13 cellular contexts compared by ENCODE assay signal in the genomic region with DNA sequence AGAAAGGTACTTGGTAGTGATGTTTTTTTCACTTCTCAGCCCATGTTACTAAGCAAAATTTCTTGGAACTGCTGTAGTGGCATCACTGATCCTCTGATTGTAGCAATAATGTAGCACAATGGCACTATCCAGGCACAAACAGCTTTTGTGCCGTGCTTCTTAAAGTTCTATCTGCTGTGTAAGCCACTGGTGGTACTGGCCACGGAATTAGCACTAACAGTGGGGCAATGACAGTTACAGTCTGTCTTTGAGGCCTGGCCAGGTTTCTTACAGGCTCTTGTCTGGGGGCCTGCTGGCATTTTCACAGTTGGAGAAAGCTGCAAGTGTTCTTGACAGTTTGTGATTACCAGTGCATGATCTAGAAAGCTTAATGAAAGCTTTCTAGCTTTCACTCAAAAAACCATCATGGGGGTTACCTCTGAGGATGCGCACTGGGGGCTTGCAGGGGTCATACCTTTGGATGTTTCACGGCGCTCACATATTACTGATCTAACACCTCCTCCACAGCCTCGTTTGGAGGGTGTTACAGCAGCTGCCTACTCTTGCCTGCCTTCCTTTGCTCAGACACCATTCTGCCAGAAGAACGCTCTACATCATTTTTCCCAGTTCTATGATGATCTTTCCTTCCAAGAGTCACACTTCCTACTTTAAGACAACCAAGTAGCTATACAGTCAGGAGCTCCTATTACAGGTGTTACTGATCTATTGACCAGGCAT. TPM values are rescaled to one million over a fixed set of nuclear protein-coding genes. Genes with fewer than 3 reads are reported as not detected.
DNase-seq lines count a peak whose midpoint lies in the region; ATAC-seq and TF ChIP-seq lines count a peak whose summit lies in the region.
"Had no signal": no experiment of that assay in that cellular context is flagged by ENCODE, and none has a peak within 500 bp of the region (broad histone marks: within the 10 kb centered on the region; RNA-seq: fewer than 3 reads in every experiment).

No MANE protein-coding gene starts in this region.

- in situ Hi-C loops in G401 (cut with HindIII; ENCODE audit: low sequenced_read_pairs): no loop called here

- no peaks in the 10 kb centered on the region for H3K9me3 Mint-ChIP-seq in CD4-positive, alpha-beta T cell
- H3K9me3 Mint-ChIP-seq in activated naive CD8-positive, alpha-beta T cell treated with anti-CD3 and anti-CD28 coated beads for 36 hours: no peaks in the 10 kb centered on the region

- no peaks in the 10 kb centered on the region for H3K9me3 ChIP-seq in CD4-positive, alpha-beta T cell (ENCODE audit: control insufficient read depth, low read length)
- H3K9me3 ChIP-seq in KOPT-K1 (ENCODE audit: insufficient read depth, low read length, poor library complexity, severe bottlenecking): no peaks in the 10 kb centered on the region
- H3K9me3 ChIP-seq in neural cell (ENCODE audit: low read length): no peaks in the 10 kb centered on the region
- no peaks in the 10 kb centered on the region for H3K9me3 ChIP-seq in upper lobe of right lung

- H3K9ac ChIP-seq in neural cell (ENCODE audit: low read length): peak overlapping the region; percentile 11

- no peaks in the 10 kb centered on the region for H3K9me2 ChIP-seq in neural cell (ENCODE audit: insufficient read depth, low read length)

- peak overlapping the region; percentile 2 for H3K4me3 Mint-ChIP-seq in CD4-positive, alpha-beta T cell
- H3K4me3 Mint-ChIP-seq in activated naive CD8-positive, alpha-beta T cell treated with anti-CD3 and anti-CD28 coated beads for 36 hours: no peak overlapping the region

- H3K36me3 Mint-ChIP-seq in CD4-positive, alpha-beta T cell (ENCODE audit: low read depth): peaks cover 100% of the 10 kb centered on the region
- peaks cover 54% of the 10 kb centered on the region for H3K36me3 Mint-ChIP-seq in activated naive CD8-positive, alpha-beta T cell treated with anti-CD3 and anti-CD28 coated beads for 36 hours

- CTCF ChIA-PET in CD4-positive, alpha-beta T cell (lab: Charles Lee): interaction anchor here (0.6 to 6.7 kb wide), 13 partner anchors 12 to 214 kb away, joined by 3 to 95 read pairs (median 18); a partner anchor contains a TSS

- no peaks in the 10 kb centered on the region for H3F3A ChIP-seq in neural cell (ENCODE audit: insufficient read depth, low read length, poor library complexity, severe bottlenecking)

- peaks cover 13% of the 10 kb centered on the region for H3K4me1 ChIP-seq in upper lobe of right lung

- no peak for ATAC-seq in CD4-positive, alpha-beta T cell (ENCODE audit: poor library complexity)
- ATAC-seq in upper lobe of right lung: no peak
- ATAC-seq in HG03196 (IDR thresholded peaks at IDR 0.05; ENCODE audit: unreplicated experiment): no peak

- intact Hi-C loops in CD4-positive, alpha-beta T cell (cut with DNase I, micrococcal nuclease): loop anchor here (1.0 to 2.0 kb wide), 5 partner anchors 53 to 214 kb away; a partner anchor contains a TSS
- intact Hi-C loops in upper lobe of right lung (cut with DNase I): loop anchor here (10.0 kb wide), 1 partner anchor 138 kb away; no protein-coding TSS in a partner anchor

- H3K36me3 ChIP-seq in KOPT-K1 (ENCODE audit: insufficient read depth, low read length) (peaks cover 82% of the 10 kb centered on the region), neural cell (ENCODE audit: insufficient read depth, low read length) (peaks cover 12% of the 10 kb centered on the region), upper lobe of right lung (peaks cover 5% of the 10 kb centered on the region)

- no peaks in the 10 kb centered on the region for H3K27me3 ChIP-seq in CD4-positive, alpha-beta T cell (ENCODE audit: control insufficient read depth, insufficient read depth, low read length)
- H3K27me3 ChIP-seq in neural cell (ENCODE audit: insufficient read depth, low read depth, low read length) (no peaks in the 10 kb centered on the region), upper lobe of right lung (no peaks in the 10 kb centered on the region)
- H3K27me3 ChIP-seq: hepatocyte had no signal

- POLR2A ChIA-PET in CD4-positive, alpha-beta T cell (lab: Charles Lee): interaction anchor here (0.6 to 6.1 kb wide), 23 partner anchors 9 to 191 kb away, joined by 3 to 74 read pairs (median 4); a partner anchor contains a TSS

- H4K20me1 ChIP-seq in neural cell (ENCODE audit: insufficient read depth): no peaks in the 10 kb centered on the region

- H3K27me3 Mint-ChIP-seq in CD4-positive, alpha-beta T cell: no peaks in the 10 kb centered on the region
- H3K27me3 Mint-ChIP-seq in activated naive CD8-positive, alpha-beta T cell treated with anti-CD3 and anti-CD28 coated beads for 36 hours: no peaks in the 10 kb centered on the region

- DNase-seq in CD4-positive, alpha-beta T cell: no peak
- DNase-seq in activated naive CD8-positive, alpha-beta T cell treated with anti-CD3 and anti-CD28 coated beads for 36 hours: no peak
- DNase-seq in G401 (ENCODE audit: low spot score) (no peak), upper lobe of right lung (no peak)
- DNase-seq: COR-L47, H7, NCI-H1694 treated with DMSO at 0.1 percent for 48 hours had no signal

- H3K27ac ChIP-seq in CD4-positive, alpha-beta T cell (ENCODE audit: low read depth, low read length): peak overlapping the region; percentile 78
- H3K27ac ChIP-seq in KOPT-K1 (ENCODE audit: low read depth, low read length, poor library complexity, severe bottlenecking) (peak overlapping the region; percentile 7), neural cell (ENCODE audit: low read length) (peak overlapping the region; percentile 43), upper lobe of right lung (no peak overlapping the region)
- H3K27ac ChIP-seq: epithelial cell of prostate, hepatocyte had no signal

- H3K27ac Mint-ChIP-seq in CD4-positive, alpha-beta T cell: peak overlapping the region; percentile 93
- peak overlapping the region; percentile 89 for H3K27ac Mint-ChIP-seq in activated naive CD8-positive, alpha-beta T cell treated with anti-CD3 and anti-CD28 coated beads for 36 hours

- no peak for TF ChIP-seq EP300 in neural cell (conservative IDR thresholded peaks at IDR 0.05; ENCODE audit: poor library complexity, severe bottlenecking)

- H2AFZ ChIP-seq in neural cell (ENCODE audit: low read depth, low read length): no peak overlapping the region
- H2AFZ ChIP-seq: hepatocyte had no signal

- no peak overlapping the region for H3K4me2 ChIP-seq in neural cell (ENCODE audit: low read length)
- H3K4me2 ChIP-seq: hepatocyte had no signal

- no peak for TF ChIP-seq CTCF in CD4-positive, alpha-beta T cell (IDR thresholded peaks at IDR 0.05)
- TF ChIP-seq CTCF in neural cell (IDR thresholded peaks at IDR 0.05; ENCODE audit: poor library complexity, severe bottlenecking) (no peak), upper lobe of right lung (IDR thresholded peaks at IDR 0.05) (no peak)

- peaks cover 77% of the 10 kb centered on the region for H3K4me1 Mint-ChIP-seq in CD4-positive, alpha-beta T cell (ENCODE audit: low read depth)
- H3K4me1 Mint-ChIP-seq in activated naive CD8-positive, alpha-beta T cell treated with anti-CD3 and anti-CD28 coated beads for 36 hours: peaks cover 69% of the 10 kb centered on the region

- no peak for TF ChIP-seq RAD21 in neural cell (conservative IDR thresholded peaks at IDR 0.05)

- H3K4me3 ChIP-seq in neural cell (ENCODE audit: low read length) (no peak overlapping the region), upper lobe of right lung (no peak overlapping the region)
- H3K4me3 ChIP-seq: hepatocyte had no signal

- no peaks in the 10 kb centered on the region for H3K79me2 ChIP-seq in neural cell (replicated peaks; ENCODE audit: insufficient read depth, low read length)
- H3K79me2 ChIP-seq: hepatocyte had no signal

TF ChIP-seq in neural cell, 6 proteins besides CTCF, POLR2A, EP300 and RAD21:
- TF ChIP-seq, protein P1, sequence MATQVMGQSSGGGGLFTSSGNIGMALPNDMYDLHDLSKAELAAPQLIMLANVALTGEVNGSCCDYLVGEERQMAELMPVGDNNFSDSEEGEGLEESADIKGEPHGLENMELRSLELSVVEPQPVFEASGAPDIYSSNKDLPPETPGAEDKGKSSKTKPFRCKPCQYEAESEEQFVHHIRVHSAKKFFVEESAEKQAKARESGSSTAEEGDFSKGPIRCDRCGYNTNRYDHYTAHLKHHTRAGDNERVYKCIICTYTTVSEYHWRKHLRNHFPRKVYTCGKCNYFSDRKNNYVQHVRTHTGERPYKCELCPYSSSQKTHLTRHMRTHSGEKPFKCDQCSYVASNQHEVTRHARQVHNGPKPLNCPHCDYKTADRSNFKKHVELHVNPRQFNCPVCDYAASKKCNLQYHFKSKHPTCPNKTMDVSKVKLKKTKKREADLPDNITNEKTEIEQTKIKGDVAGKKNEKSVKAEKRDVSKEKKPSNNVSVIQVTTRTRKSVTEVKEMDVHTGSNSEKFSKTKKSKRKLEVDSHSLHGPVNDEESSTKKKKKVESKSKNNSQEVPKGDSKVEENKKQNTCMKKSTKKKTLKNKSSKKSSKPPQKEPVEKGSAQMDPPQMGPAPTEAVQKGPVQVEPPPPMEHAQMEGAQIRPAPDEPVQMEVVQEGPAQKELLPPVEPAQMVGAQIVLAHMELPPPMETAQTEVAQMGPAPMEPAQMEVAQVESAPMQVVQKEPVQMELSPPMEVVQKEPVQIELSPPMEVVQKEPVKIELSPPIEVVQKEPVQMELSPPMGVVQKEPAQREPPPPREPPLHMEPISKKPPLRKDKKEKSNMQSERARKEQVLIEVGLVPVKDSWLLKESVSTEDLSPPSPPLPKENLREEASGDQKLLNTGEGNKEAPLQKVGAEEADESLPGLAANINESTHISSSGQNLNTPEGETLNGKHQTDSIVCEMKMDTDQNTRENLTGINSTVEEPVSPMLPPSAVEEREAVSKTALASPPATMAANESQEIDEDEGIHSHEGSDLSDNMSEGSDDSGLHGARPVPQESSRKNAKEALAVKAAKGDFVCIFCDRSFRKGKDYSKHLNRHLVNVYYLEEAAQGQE (IDR thresholded peaks at IDR 0.05; ENCODE audit: borderline replicate concordance): no peak
- no peak for TF ChIP-seq MXI1 (conservative IDR thresholded peaks at IDR 0.05; ENCODE audit: poor library complexity, severe bottlenecking)
- TF ChIP-seq TAF1 (IDR thresholded peaks at IDR 0.05; ENCODE audit: low read depth): no peak
- no peak for TF ChIP-seq SMC3 (conservative IDR thresholded peaks at IDR 0.05; ENCODE audit: poor library complexity)
- no peak for TF ChIP-seq POLR2AphosphoS5 (IDR thresholded peaks at IDR 0.05)
- TF ChIP-seq EZH2 (IDR thresholded peaks at IDR 0.05; ENCODE audit: borderline replicate concordance, insufficient read depth, low read length, poor library complexity, severe bottlenecking): no peak

RNA-seq across cellular contexts. Expression of a gene that starts 58.4 kb away (rescaled TPM):
- total RNA-seq in CD4-positive, alpha-beta T cell: not detected
- total RNA-seq in activated naive CD8-positive, alpha-beta T cell treated with anti-CD3 and anti-CD28 coated beads for 36 hours: not detected
- polyA plus RNA-seq in neural cell: 0.73 TPM in 1 of 2 replicates, not detected in the other
- 0.93 TPM in 1 of 2 replicates, not detected in the other for polyA minus RNA-seq in neural cell
- total RNA-seq in G401 (2014; rRNA removed; shearing (Covaris generic)): not detected in 2 replicates
- total RNA-seq in upper lobe of right lung: not detected
- total RNA-seq: H7, hepatocyte, lung microvascular endothelial cell had no signal
- polyA plus RNA-seq: hepatocyte had no signal
